In genomic region chr2:65435625-65436168, GRCh38 we compare ENCODE assay signal across 8 cellular contexts. TPM values are rescaled to one million over a fixed set of nuclear protein-coding genes. Genes with fewer than 3 reads are reported as not detected.
DNase-seq lines count a peak whose midpoint lies in the region; ATAC-seq and TF ChIP-seq lines count a peak whose summit lies in the region.

No MANE protein-coding gene starts in this region.

- peak; percentile 11 for ATAC-seq in HG03139 (IDR thresholded peaks at IDR 0.05; ENCODE audit: unreplicated experiment)

- H3K36me3 Mint-ChIP-seq in activated CD4-positive, alpha-beta T cell treated with anti-CD3 and anti-CD28 coated beads, Interleukin-2, amount 10 ng/mL, durations not matched to agents 7 days and 5 days (ENCODE audit: low read depth): no peaks in the 10 kb centered on the region

- peak overlapping the region; percentile 80 for H3K4me3 Mint-ChIP-seq in activated CD4-positive, alpha-beta T cell treated with anti-CD3 and anti-CD28 coated beads, Interleukin-2, amount 10 ng/mL, durations not matched to agents 7 days and 5 days

- no peak for TF ChIP-seq POLR2A in lower leg skin (IDR thresholded peaks at IDR 0.05)

- WGBS in lower leg skin, 2 donors: 1% methylated on average over 22 to 29 of the region's 42 CpGs

- intact Hi-C loops in lower leg skin (cut with DNase I; ENCODE audit: low total_unique reads): loop anchor here (5.0 kb wide), 1 partner anchor 133 kb away; no protein-coding TSS in a partner anchor

- no peaks in the 10 kb centered on the region for H3K9me3 Mint-ChIP-seq in activated CD4-positive, alpha-beta T cell treated with anti-CD3 and anti-CD28 coated beads, Interleukin-2, amount 10 ng/mL, durations not matched to agents 7 days and 5 days

- POLR2A ChIA-PET in activated CD4-positive, alpha-beta T cell treated with anti-CD3 and anti-CD28 coated beads, Interleukin-2, amount 10 ng/mL, durations not matched to agents 7 days and 5 days (lab: Charles Lee): no interaction called here

- CTCF ChIA-PET in activated CD4-positive, alpha-beta T cell treated with anti-CD3 and anti-CD28 coated beads, Interleukin-2, amount 10 ng/mL, durations not matched to agents 7 days and 5 days (lab: Charles Lee): interaction anchor here (0.6 to 1.9 kb wide), 4 partner anchors 15 to 139 kb away, joined by 3 to 6 read pairs (median 3); no protein-coding TSS in a partner anchor

- H3K4me3 ChIP-seq in lower leg skin (ENCODE audit: low read depth, poor library complexity, severe bottlenecking): peak overlapping the region; percentile 72

- peak; percentile 74 for DNase-seq in NCI-H748 (lab: John Stamatoyannopoulos, UW; ENCODE audit: unreplicated experiment)
- DNase-seq in NCI-H748 treated with DMSO at 0.1 percent for 48 hours (lab: John Stamatoyannopoulos, UW): no peak
- DNase-seq in NCI-H446 (lab: John Stamatoyannopoulos, UW): peak; percentile 63 to 89
- DNase-seq in activated CD4-positive, alpha-beta T cell treated with anti-CD3 and anti-CD28 coated beads, Interleukin-2, amount 10 ng/mL, durations not matched to agents 7 days and 5 days: peak; percentile 29
- peak; percentile 15 for DNase-seq in effector CD4-positive, alpha-beta T cell
- DNase-seq in lower leg skin (ENCODE audit: low spot score in 2 of 2): peak; percentile 78 to 97
- peak; percentile 6 to 49 for DNase-seq in stimulated activated CD4-positive, alpha-beta T cell treated with anti-CD3 and anti-CD28 coated beads, Interleukin-4, amount 100 ng/mL, for 4 hours

- peaks cover 53% of the 10 kb centered on the region for H3K27me3 Mint-ChIP-seq in activated CD4-positive, alpha-beta T cell treated with anti-CD3 and anti-CD28 coated beads, Interleukin-2, amount 10 ng/mL, durations not matched to agents 7 days and 5 days

- H3K27ac Mint-ChIP-seq in activated CD4-positive, alpha-beta T cell treated with anti-CD3 and anti-CD28 coated beads, Interleukin-2, amount 10 ng/mL, durations not matched to agents 7 days and 5 days: no peak overlapping the region

- no peak for TF ChIP-seq CTCF in lower leg skin (IDR thresholded peaks at IDR 0.05)

- peaks cover 20% of the 10 kb centered on the region for H3K4me1 Mint-ChIP-seq in activated CD4-positive, alpha-beta T cell treated with anti-CD3 and anti-CD28 coated beads, Interleukin-2, amount 10 ng/mL, durations not matched to agents 7 days and 5 days

RNA-seq across cellular contexts. Expression of gene SPRED2, which starts 3.3 kb away (rescaled TPM):
- total RNA-seq in activated CD4-positive, alpha-beta T cell treated with anti-CD3 and anti-CD28 coated beads, Interleukin-2, amount 10 ng/mL, durations not matched to agents 7 days and 5 days: 1 to 10 TPM; 6.2 to 8.1 TPM
- total RNA-seq in lower leg skin: 10 to 100 TPM; 14.5 to 21.7 (median 16.6) TPM
